1 cellular context compared by ENCODE assay signal in the genomic region with DNA sequence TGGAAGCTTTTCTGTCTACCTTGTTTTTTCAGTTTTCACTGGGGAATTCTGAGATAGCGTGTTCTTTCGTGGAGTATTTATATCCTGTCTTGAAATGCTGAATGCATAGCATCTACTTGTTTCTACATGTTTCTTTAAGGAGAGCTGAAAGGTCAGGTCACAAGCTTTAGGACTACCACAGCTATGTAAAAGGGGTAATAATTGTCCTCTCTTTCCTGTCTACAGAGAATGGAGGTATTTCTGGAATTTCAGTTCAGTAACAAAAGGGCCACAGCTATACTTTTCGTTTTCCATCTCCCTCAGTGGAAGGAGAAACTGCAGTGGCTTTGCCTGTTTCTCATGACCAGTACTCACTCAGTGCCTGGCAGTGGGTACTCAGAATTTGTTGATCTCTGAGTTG.
TF ChIP-seq lines count a peak whose summit lies in the region.

No MANE protein-coding gene starts in this region.

TF ChIP-seq in neural cell, 6 proteins besides CTCF, POLR2A, EP300 and RAD21:
- TF ChIP-seq, protein P1, sequence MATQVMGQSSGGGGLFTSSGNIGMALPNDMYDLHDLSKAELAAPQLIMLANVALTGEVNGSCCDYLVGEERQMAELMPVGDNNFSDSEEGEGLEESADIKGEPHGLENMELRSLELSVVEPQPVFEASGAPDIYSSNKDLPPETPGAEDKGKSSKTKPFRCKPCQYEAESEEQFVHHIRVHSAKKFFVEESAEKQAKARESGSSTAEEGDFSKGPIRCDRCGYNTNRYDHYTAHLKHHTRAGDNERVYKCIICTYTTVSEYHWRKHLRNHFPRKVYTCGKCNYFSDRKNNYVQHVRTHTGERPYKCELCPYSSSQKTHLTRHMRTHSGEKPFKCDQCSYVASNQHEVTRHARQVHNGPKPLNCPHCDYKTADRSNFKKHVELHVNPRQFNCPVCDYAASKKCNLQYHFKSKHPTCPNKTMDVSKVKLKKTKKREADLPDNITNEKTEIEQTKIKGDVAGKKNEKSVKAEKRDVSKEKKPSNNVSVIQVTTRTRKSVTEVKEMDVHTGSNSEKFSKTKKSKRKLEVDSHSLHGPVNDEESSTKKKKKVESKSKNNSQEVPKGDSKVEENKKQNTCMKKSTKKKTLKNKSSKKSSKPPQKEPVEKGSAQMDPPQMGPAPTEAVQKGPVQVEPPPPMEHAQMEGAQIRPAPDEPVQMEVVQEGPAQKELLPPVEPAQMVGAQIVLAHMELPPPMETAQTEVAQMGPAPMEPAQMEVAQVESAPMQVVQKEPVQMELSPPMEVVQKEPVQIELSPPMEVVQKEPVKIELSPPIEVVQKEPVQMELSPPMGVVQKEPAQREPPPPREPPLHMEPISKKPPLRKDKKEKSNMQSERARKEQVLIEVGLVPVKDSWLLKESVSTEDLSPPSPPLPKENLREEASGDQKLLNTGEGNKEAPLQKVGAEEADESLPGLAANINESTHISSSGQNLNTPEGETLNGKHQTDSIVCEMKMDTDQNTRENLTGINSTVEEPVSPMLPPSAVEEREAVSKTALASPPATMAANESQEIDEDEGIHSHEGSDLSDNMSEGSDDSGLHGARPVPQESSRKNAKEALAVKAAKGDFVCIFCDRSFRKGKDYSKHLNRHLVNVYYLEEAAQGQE (IDR thresholded peaks at IDR 0.05; ENCODE audit: borderline replicate concordance), result no peak
- no peak for TF ChIP-seq SMC3 (conservative IDR thresholded peaks at IDR 0.05; ENCODE audit: poor library complexity)
- TF ChIP-seq EZH2 (IDR thresholded peaks at IDR 0.05; ENCODE audit: borderline replicate concordance, insufficient read depth, low read length, poor library complexity, severe bottlenecking), result no peak
- no peak for TF ChIP-seq POLR2AphosphoS5 (IDR thresholded peaks at IDR 0.05)
- TF ChIP-seq TAF1 (IDR thresholded peaks at IDR 0.05; ENCODE audit: low read depth), result no peak
- no peak for TF ChIP-seq MXI1 (conservative IDR thresholded peaks at IDR 0.05; ENCODE audit: poor library complexity, severe bottlenecking)
